Comparison of ENCODE assay signal across 22 cellular contexts in the genomic region with DNA sequence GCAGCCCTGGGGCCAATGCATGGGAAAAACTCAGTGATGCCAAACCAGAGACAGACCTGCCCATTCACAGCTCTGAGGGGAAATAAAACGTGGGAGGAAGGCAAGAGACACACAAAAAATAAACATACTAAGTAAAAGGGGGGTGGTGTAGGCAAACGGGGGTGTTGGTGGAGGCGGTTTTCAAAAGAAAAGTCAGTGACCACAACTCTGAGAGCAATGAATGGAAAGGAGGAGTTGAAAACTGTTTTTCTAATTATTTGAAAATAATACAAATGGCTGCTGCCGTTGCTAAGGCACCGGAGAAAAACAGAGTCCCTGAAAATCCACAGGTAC.
A peak's percentile ranks its signal among the peaks of the same experiment; 100 is the strongest.
DNase-seq lines count a peak whose midpoint lies in the region; ATAC-seq, FAIRE-seq and TF ChIP-seq lines count a peak whose summit lies in the region.
"Had no signal": no experiment of that assay in that cellular context is flagged by ENCODE, and none has a peak within 500 bp of the region (broad histone marks: within the 10 kb centered on the region; RNA-seq: fewer than 3 reads in every experiment).

No MANE protein-coding gene starts in this region.

- H2AK5ac ChIP-seq in mesenchymal stem cell (ENCODE audit: low read length, severe bottlenecking): peak overlapping the region; percentile 21

- no peak for TF ChIP-seq CTCF in astrocyte (IDR thresholded peaks at IDR 0.05; ENCODE audit: insufficient read depth, low read depth, low read length)

- FAIRE-seq in astrocyte (lab: Jason Lieb, UNC): no peak
- FAIRE-seq: GM18507 had no signal

- H3K4me1 ChIP-seq in astrocyte (ENCODE audit: insufficient read depth, low read length): peaks cover 25% of the 10 kb centered on the region
- peaks cover 11% of the 10 kb centered on the region for H3K4me1 ChIP-seq in mesenchymal stem cell (ENCODE audit: control insufficient read depth, insufficient read depth, low read depth, low read length)
- H3K4me1 ChIP-seq: HAP-1 had no signal

- no peaks in the 10 kb centered on the region for H4K20me1 ChIP-seq in astrocyte (ENCODE audit: insufficient read depth, low read length)

- H3K4me1 Mint-ChIP-seq in astrocyte (ENCODE audit: low read depth, unreplicated experiment): peaks cover 49% of the 10 kb centered on the region

- H4K91ac ChIP-seq in mesenchymal stem cell (ENCODE audit: low read length): no peak overlapping the region

- DNase-seq in NCI-H748 (lab: John Stamatoyannopoulos, UW; ENCODE audit: unreplicated experiment) (peak; percentile 9), NCI-H748 treated with DMSO at 0.1 percent for 48 hours (lab: John Stamatoyannopoulos, UW) (no peak), astrocyte (ENCODE audit: low read depth) (no peak), mesenchymal stem cell (no peak), NCI-H526 (lab: John Stamatoyannopoulos, UW) (no peak), epidermal melanocyte (ENCODE audit: insufficient read length, low spot score) (no peak)
- DNase-seq: ACHN, GM23248, Karpas-422, NCI-H1105, NCI-H1436 treated with DMSO at 0.1 percent for 48 hours, NCI-H1930, NCI-H2107, NCI-H524, SHP77 had no signal

- peaks cover 5% of the 10 kb centered on the region for H3K79me1 ChIP-seq in mesenchymal stem cell (replicated peaks; ENCODE audit: low read length, poor library complexity, severe bottlenecking)

- peaks cover 11% of the 10 kb centered on the region for H3K36me3 Mint-ChIP-seq in astrocyte (ENCODE audit: low read depth, unreplicated experiment)

- H3K9me3 ChIP-seq in astrocyte (ENCODE audit: insufficient read depth, low read depth, low read length) (no peaks in the 10 kb centered on the region), mesenchymal stem cell (ENCODE audit: control insufficient read depth, low read length) (no peaks in the 10 kb centered on the region)
- H3K9me3 ChIP-seq: HAP-1 had no signal

- H3K4me2 ChIP-seq in astrocyte (ENCODE audit: low read length): peak overlapping the region; percentile 35
- no peak overlapping the region for H3K4me2 ChIP-seq in mesenchymal stem cell (ENCODE audit: low read length, poor library complexity, severe bottlenecking)

- WGBS in mesenchymal stem cell: 84% methylated on average over 5 of the region's 5 CpGs

- H3K9ac ChIP-seq in astrocyte (ENCODE audit: low read length) (no peak overlapping the region), mesenchymal stem cell (ENCODE audit: low read length) (no peak overlapping the region)
- H3K9ac ChIP-seq: GM23248 had no signal

- H3K4ac ChIP-seq in mesenchymal stem cell (ENCODE audit: low read depth in 1 of 2, low read length in 2 of 2): no peak overlapping the region

- H3K27me3 ChIP-seq in astrocyte (ENCODE audit: insufficient read depth, low read length): no peaks in the 10 kb centered on the region
- H3K27me3 ChIP-seq in mesenchymal stem cell (ENCODE audit: control insufficient read depth in 1 of 2, insufficient read depth in 1 of 2, low read length in 2 of 2): no peaks in the 10 kb centered on the region

- peak overlapping the region; percentile 13 for H3K4me3 Mint-ChIP-seq in astrocyte (ENCODE audit: unreplicated experiment)

- H2BK120ac ChIP-seq in mesenchymal stem cell (ENCODE audit: low read depth, low read length): peak overlapping the region; percentile 8

- H3K27ac ChIP-seq in astrocyte (ENCODE audit: low read depth, low read length): no peak overlapping the region
- peak overlapping the region; percentile 31 for H3K27ac ChIP-seq in mesenchymal stem cell (ENCODE audit: low read length, poor library complexity, severe bottlenecking)
- H3K27ac ChIP-seq: 22Rv1, GM23248, HL-60, RWPE1 had no signal

- H2BK12ac ChIP-seq in mesenchymal stem cell (ENCODE audit: low read length in 2 of 2): no peak overlapping the region

- no peaks in the 10 kb centered on the region for H3K27me3 Mint-ChIP-seq in astrocyte (ENCODE audit: low read depth, unreplicated experiment)

- peak overlapping the region; percentile 4 for H4K8ac ChIP-seq in mesenchymal stem cell (ENCODE audit: low read length)

- peak overlapping the region; percentile 89 for H3K27ac Mint-ChIP-seq in astrocyte (ENCODE audit: unreplicated experiment)

- H2AFZ ChIP-seq in astrocyte (ENCODE audit: low read depth, low read length) (no peak overlapping the region), mesenchymal stem cell (ENCODE audit: low read depth, low read length) (no peak overlapping the region)
- H2AFZ ChIP-seq: GM23248 had no signal

- H3K36me3 ChIP-seq in astrocyte (ENCODE audit: insufficient read depth, low read length): no peaks in the 10 kb centered on the region
- peaks cover 3 to 5% of the 10 kb centered on the region in 2 experiments for H3K36me3 ChIP-seq in mesenchymal stem cell (ENCODE audit: control insufficient read depth in 1 of 2, insufficient read depth in 2 of 2, low read depth in 1 of 2, low read length in 2 of 2)

- peaks cover 2% of the 10 kb centered on the region for H3K9me3 Mint-ChIP-seq in astrocyte (ENCODE audit: unreplicated experiment)

- H2BK5ac ChIP-seq in mesenchymal stem cell (ENCODE audit: low read depth, low read length, poor library complexity, severe bottlenecking): no peak overlapping the region

- H2BK15ac ChIP-seq in mesenchymal stem cell (ENCODE audit: low read depth, poor library complexity, severe bottlenecking): no peak overlapping the region

- H3K4me3 ChIP-seq in astrocyte (ENCODE audit: insufficient read depth, low read depth, low read length) (no peak overlapping the region), mesenchymal stem cell (ENCODE audit: insufficient read depth in 1 of 2, low read depth in 1 of 2, low read length in 2 of 2) (no peak overlapping the region)
- H3K4me3 ChIP-seq: GM23248, HAP-1 had no signal

- ATAC-seq in GM18517 (IDR thresholded peaks at IDR 0.05; ENCODE audit: unreplicated experiment) (no peak), HG02840 (IDR thresholded peaks at IDR 0.05; ENCODE audit: low FRiP score, unreplicated experiment) (no peak)

- peak overlapping the region in 1 of 2 experiments; percentile 58 for H3K18ac ChIP-seq in mesenchymal stem cell (ENCODE audit: low read depth in 1 of 2, low read length in 2 of 2)

- H3K79me2 ChIP-seq in astrocyte (ENCODE audit: insufficient read depth, low read length): no peaks in the 10 kb centered on the region

- H3K23ac ChIP-seq in mesenchymal stem cell (ENCODE audit: low read length in 2 of 2): no peak overlapping the region

- no peak overlapping the region for H3K14ac ChIP-seq in mesenchymal stem cell (ENCODE audit: low read length in 2 of 2)
